ENCODE assay signal across 16 cellular contexts in genomic region chr2:29058082-29058481, GRCh38. TPM values are rescaled to one million over a fixed set of nuclear protein-coding genes. Genes with fewer than 3 reads are reported as not detected.
DNase-seq lines count a peak whose midpoint lies in the region; ATAC-seq and TF ChIP-seq lines count a peak whose summit lies in the region.
"Had no signal": no experiment of that assay in that cellular context is flagged by ENCODE, and none has a peak within 500 bp of the region (broad histone marks: within the 10 kb centered on the region; RNA-seq: fewer than 3 reads in every experiment).

No MANE protein-coding gene starts in this region.

- no peaks in the 10 kb centered on the region for H3K36me3 Mint-ChIP-seq in activated naive CD8-positive, alpha-beta T cell treated with anti-CD3 and anti-CD28 coated beads, Interleukin-2, amount 10 ng/mL, durations not matched to agents 7 days and 5 days
- no peaks in the 10 kb centered on the region for H3K36me3 Mint-ChIP-seq in activated naive CD8-positive, alpha-beta T cell treated with anti-CD3 and anti-CD28 coated beads for 36 hours
- no peaks in the 10 kb centered on the region for H3K36me3 Mint-ChIP-seq in HFFc6 (ENCODE audit: low read depth)
- no peaks in the 10 kb centered on the region for H3K36me3 Mint-ChIP-seq in mesothelial cell of epicardium

- H3K9me3 ChIP-seq in esophagus squamous epithelium, result no peaks in the 10 kb centered on the region
- H3K9me3 ChIP-seq: BLaER1 treated with 17β-estradiol and CSF1 and Interleukin-3, amounts not matched to agents 10 nM and 100 nM; Caco-2 had no signal

- TF ChIP-seq CTCF in HFFc6 (IDR thresholded peaks at IDR 0.05) (no peak), esophagus squamous epithelium (IDR thresholded peaks at IDR 0.05) (no peak), mesothelial cell of epicardium (IDR thresholded peaks at IDR 0.05; ENCODE audit: unreplicated experiment) (no peak)

- no peaks in the 10 kb centered on the region for H3K9me3 Mint-ChIP-seq in activated naive CD8-positive, alpha-beta T cell treated with anti-CD3 and anti-CD28 coated beads, Interleukin-2, amount 10 ng/mL, durations not matched to agents 7 days and 5 days
- no peaks in the 10 kb centered on the region for H3K9me3 Mint-ChIP-seq in activated naive CD8-positive, alpha-beta T cell treated with anti-CD3 and anti-CD28 coated beads for 36 hours
- H3K9me3 Mint-ChIP-seq in HFFc6 (no peaks in the 10 kb centered on the region), mesothelial cell of epicardium (no peaks in the 10 kb centered on the region)
- H3K9me3 Mint-ChIP-seq: CD4-positive, alpha-beta T cell; GM23338 had no signal

- no peak for DNase-seq in activated naive CD8-positive, alpha-beta T cell treated with anti-CD3 and anti-CD28 coated beads, Interleukin-2, amount 10 ng/mL, durations not matched to agents 7 days and 5 days
- no peak for DNase-seq in activated naive CD8-positive, alpha-beta T cell treated with anti-CD3 and anti-CD28 coated beads for 36 hours
- DNase-seq in mesenteric fat pad (ENCODE audit: low spot score) (peak; percentile 49), sciatic nerve (ENCODE audit: low spot score) (peak; percentile 39), HFFc6 (no peak), esophagus squamous epithelium (lab: John Stamatoyannopoulos, UW) (no peak), mesothelial cell of epicardium (ENCODE audit: low spot score in 2 of 2, unreplicated experiment in 2 of 2) (no peak)
- DNase-seq: Caco-2; CD4-positive, alpha-beta T cell; HCEC 1CT had no signal

- no peak for TF ChIP-seq POLR2A in esophagus squamous epithelium (IDR thresholded peaks at IDR 0.05)

- H3K27ac Mint-ChIP-seq in activated naive CD8-positive, alpha-beta T cell treated with anti-CD3 and anti-CD28 coated beads, Interleukin-2, amount 10 ng/mL, durations not matched to agents 7 days and 5 days, result peak overlapping the region; percentile 18
- no peak overlapping the region for H3K27ac Mint-ChIP-seq in activated naive CD8-positive, alpha-beta T cell treated with anti-CD3 and anti-CD28 coated beads for 36 hours
- no peak overlapping the region for H3K27ac Mint-ChIP-seq in HFFc6
- no peak overlapping the region for H3K27ac Mint-ChIP-seq in mesothelial cell of epicardium
- H3K27ac Mint-ChIP-seq: B cell; CD4-positive, alpha-beta T cell; GM23338 had no signal

- no peak for ATAC-seq in activated naive CD8-positive, alpha-beta T cell treated with anti-CD3 and anti-CD28 coated beads, Interleukin-2, amount 10 ng/mL, durations not matched to agents 7 days and 5 days (ENCODE audit: low read depth)
- no peak for ATAC-seq in sciatic nerve
- ATAC-seq: GM23338 had no signal

- no peaks in the 10 kb centered on the region for H3K36me3 ChIP-seq in esophagus squamous epithelium
- H3K36me3 ChIP-seq: BLaER1 treated with 17β-estradiol and CSF1 and Interleukin-3, amounts not matched to agents 10 nM and 100 nM had no signal

- no peak overlapping the region for H3K4me3 Mint-ChIP-seq in activated naive CD8-positive, alpha-beta T cell treated with anti-CD3 and anti-CD28 coated beads, Interleukin-2, amount 10 ng/mL, durations not matched to agents 7 days and 5 days
- no peak overlapping the region for H3K4me3 Mint-ChIP-seq in activated naive CD8-positive, alpha-beta T cell treated with anti-CD3 and anti-CD28 coated beads for 36 hours
- no peak overlapping the region for H3K4me3 Mint-ChIP-seq in HFFc6
- no peak overlapping the region for H3K4me3 Mint-ChIP-seq in mesothelial cell of epicardium
- H3K4me3 Mint-ChIP-seq: B cell; CD4-positive, alpha-beta T cell; GM23338 had no signal

- H3K4me1 ChIP-seq in esophagus squamous epithelium, result peaks cover 12 to 41% (median 14%) of the 10 kb centered on the region in 3 donors

- no peaks in the 10 kb centered on the region for H3K27me3 Mint-ChIP-seq in activated naive CD8-positive, alpha-beta T cell treated with anti-CD3 and anti-CD28 coated beads, Interleukin-2, amount 10 ng/mL, durations not matched to agents 7 days and 5 days
- no peaks in the 10 kb centered on the region for H3K27me3 Mint-ChIP-seq in activated naive CD8-positive, alpha-beta T cell treated with anti-CD3 and anti-CD28 coated beads for 36 hours
- H3K27me3 Mint-ChIP-seq in HFFc6 (ENCODE audit: insufficient read depth) (peaks cover 25% of the 10 kb centered on the region), mesothelial cell of epicardium (ENCODE audit: low read depth) (peaks cover 1% of the 10 kb centered on the region)
- H3K27me3 Mint-ChIP-seq: B cell; CD4-positive, alpha-beta T cell had no signal

- POLR2A ChIA-PET in activated naive CD8-positive, alpha-beta T cell treated with anti-CD3 and anti-CD28 coated beads, Interleukin-2, amount 10 ng/mL, durations not matched to agents 7 days and 5 days (lab: Charles Lee), result no interaction called here

- intact Hi-C loops in sciatic nerve (cut with DNase I) (no loop called here), esophagus squamous epithelium (cut with DNase I) (no loop called here)

- WGBS in esophagus squamous epithelium, 2 donors, result 87 to 91% methylated on average over 9 of the region's 9 CpGs

- H3K27ac ChIP-seq in esophagus squamous epithelium, result no peak overlapping the region
- H3K27ac ChIP-seq: BLaER1 treated with 17β-estradiol and CSF1 and Interleukin-3, amounts not matched to agents 10 nM and 100 nM; HL-60 had no signal

- H3K27me3 ChIP-seq in esophagus squamous epithelium, result no peaks in the 10 kb centered on the region
- H3K27me3 ChIP-seq: BLaER1 treated with 17β-estradiol and CSF1 and Interleukin-3, amounts not matched to agents 10 nM and 100 nM had no signal

- H3K4me3 ChIP-seq in esophagus squamous epithelium, result no peak overlapping the region
- H3K4me3 ChIP-seq: BLaER1 treated with 17β-estradiol and CSF1 and Interleukin-3, amounts not matched to agents 10 nM and 100 nM; GM23338 had no signal

- peaks cover 1% of the 10 kb centered on the region for H3K4me1 Mint-ChIP-seq in activated naive CD8-positive, alpha-beta T cell treated with anti-CD3 and anti-CD28 coated beads, Interleukin-2, amount 10 ng/mL, durations not matched to agents 7 days and 5 days
- peaks cover 8% of the 10 kb centered on the region for H3K4me1 Mint-ChIP-seq in activated naive CD8-positive, alpha-beta T cell treated with anti-CD3 and anti-CD28 coated beads for 36 hours
- H3K4me1 Mint-ChIP-seq in HFFc6 (ENCODE audit: low read depth) (peaks cover under 1% of the 10 kb centered on the region), mesothelial cell of epicardium (peaks cover 33% of the 10 kb centered on the region)
- H3K4me1 Mint-ChIP-seq: B cell had no signal

RNA-seq across cellular contexts. Expression of gene PCARE, which starts 16.2 kb away (rescaled TPM):
- not detected for total RNA-seq in activated naive CD8-positive, alpha-beta T cell treated with anti-CD3 and anti-CD28 coated beads, Interleukin-2, amount 10 ng/mL, durations not matched to agents 7 days and 5 days
- total RNA-seq in activated naive CD8-positive, alpha-beta T cell treated with anti-CD3 and anti-CD28 coated beads for 36 hours, result not detected
- total RNA-seq in mesenteric fat pad (0.06 TPM), sciatic nerve (0.53 TPM), esophagus squamous epithelium (under 1 TPM in 1 of 4 donors, not detected in 3; 0.04 TPM), mesothelial cell of epicardium (0.07 to 0.22 TPM (median 0.09 TPM) in 3 replicates)
- total RNA-seq in HFFc6 (2021; fragmentation: NEBNext Ultra II Directional; extraction: Animal tissue kit (Norgen Biotek cat#: 25700)), result not detected
- total RNA-seq: A172; B cell; Caco-2; CD4-positive, alpha-beta T cell; GM23338; HT1080 had no signal

RNA-seq across cellular contexts. Expression of gene CLIP4, which starts 57.1 kb away (rescaled TPM):
- 10 to 100 TPM; 36.2 to 42.6 TPM for total RNA-seq in activated naive CD8-positive, alpha-beta T cell treated with anti-CD3 and anti-CD28 coated beads, Interleukin-2, amount 10 ng/mL, durations not matched to agents 7 days and 5 days
- total RNA-seq in activated naive CD8-positive, alpha-beta T cell treated with anti-CD3 and anti-CD28 coated beads for 36 hours, result 10 to 100 TPM; 15.8 to 18.7 TPM
- 48.2 TPM for total RNA-seq in mesenteric fat pad
- total RNA-seq in sciatic nerve, result 85.6 TPM
- total RNA-seq in HFFc6 (2021; fragmentation: NEBNext Ultra II Directional; extraction: Animal tissue kit (Norgen Biotek cat#: 25700)), result 10 to 100 TPM; 33.7 to 40.9 (median 36.6) TPM
- 10 to 100 TPM; 39.7 to 85.3 (median 46.5) TPM for total RNA-seq in esophagus squamous epithelium
- 28.7 to 31.7 TPM (median 28.8 TPM) in 3 replicates for total RNA-seq in mesothelial cell of epicardium

Comparison
In these comparisons a context has a peak if more than half of its experiments do, and no peak if none do; other contexts are left out.
1. DNase-seq: peak in mesenteric fat pad (single experiment) and sciatic nerve (single experiment); none in activated naive CD8-positive, alpha-beta T cell treated with anti-CD3 and anti-CD28 coated beads, Interleukin-2, amount 10 ng/mL, durations not matched to agents 7 days and 5 days (single experiment), activated naive CD8-positive, alpha-beta T cell treated with anti-CD3 and anti-CD28 coated beads for 36 hours (single experiment), HFFc6 (single experiment), esophagus squamous epithelium (single experiment) and mesothelial cell of epicardium (0 of 2).